ENCODE assay signal across 13 cellular contexts in the genomic region with DNA sequence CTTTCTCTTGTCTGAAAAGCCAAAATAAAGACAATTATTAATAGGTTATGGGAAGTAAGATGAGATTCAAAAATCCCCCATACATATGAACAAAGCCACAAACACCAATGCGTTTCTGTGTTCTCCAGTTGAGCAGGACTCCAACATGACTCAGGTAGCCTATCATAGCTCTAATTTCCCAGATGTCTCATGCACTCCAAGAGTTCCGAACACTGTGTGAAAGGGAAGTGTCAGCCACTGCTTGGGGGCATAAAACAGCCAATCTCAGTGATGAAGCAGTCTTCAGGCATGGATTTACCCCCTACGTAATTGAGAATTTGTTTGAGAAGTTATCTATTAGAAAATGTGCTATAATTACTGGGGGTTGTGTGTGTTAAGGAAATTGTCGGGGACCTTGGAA.
DNase-seq lines count a peak whose midpoint lies in the region; ATAC-seq and TF ChIP-seq lines count a peak whose summit lies in the region.
"Had no signal": no experiment of that assay in that cellular context is flagged by ENCODE, and none has a peak within 500 bp of the region (broad histone marks: within the 10 kb centered on the region; RNA-seq: fewer than 3 reads in every experiment).

No MANE protein-coding gene starts in this region.

- CTCF ChIA-PET in A673 (lab: Charles Lee) = no interaction called here

- H3K4me1 ChIP-seq in A673 (ENCODE audit: insufficient read depth, low read length, poor library complexity, severe bottlenecking) (peaks cover 32% of the 10 kb centered on the region), HAP-1 (no peaks in the 10 kb centered on the region)
- H3K4me1 ChIP-seq: testis had no signal

- no peak for TF ChIP-seq CTCF in A673 (conservative IDR thresholded peaks at IDR 0.05; ENCODE audit: low read depth, low read length)

- intact Hi-C loops in A673 (cut with micrococcal nuclease; ENCODE audit: unreplicated experiment) = loop anchor here (5.0 kb wide), 1 partner anchor 107 kb away; no protein-coding TSS in a partner anchor

- H3K9me3 ChIP-seq in A673 (ENCODE audit: low read depth, low read length, poor library complexity, severe bottlenecking) = no peaks in the 10 kb centered on the region
- no peaks in the 10 kb centered on the region for H3K9me3 ChIP-seq in HAP-1
- H3K9me3 ChIP-seq: testis had no signal

- BruUV-seq in A673 (replicated peaks; lab: Mats Ljungman, UMichigan) = no TSS peak

- POLR2A ChIA-PET in A673 (lab: Charles Lee; ENCODE audit: low non-redundant PET) = no interaction called here

- peak; percentile 48 for DNase-seq in A673 (ENCODE audit: low spot score)
- peak; percentile 76 for DNase-seq in RPMI7951 (ENCODE audit: low read depth)
- DNase-seq in HAP-1 (ENCODE audit: low spot score in 2 of 2) = no peak
- no peak for DNase-seq in GM03348 (ENCODE audit: low spot score)
- DNase-seq in GM19238 (ENCODE audit: insufficient read length, low spot score) = no peak
- DNase-seq in NCI-H2227 treated with DMSO at 0.1 percent for 48 hours (lab: John Stamatoyannopoulos, UW) = no peak
- DNase-seq: activated CD4-positive, alpha-beta T cell treated with anti-CD3 and anti-CD28 coated beads for 48 hours; activated T-cell treated with anti-CD3 and anti-CD28 coated beads, Interleukin-2, amount 50 U/mL, for 48 hours; NCI-H1048; NCI-H226; testis had no signal

- no peaks in the 10 kb centered on the region for H3K36me3 ChIP-seq in A673 (ENCODE audit: insufficient read depth, low read length, poor library complexity, severe bottlenecking)
- no peaks in the 10 kb centered on the region for H3K36me3 ChIP-seq in HAP-1 (replicated peaks)

- no peak overlapping the region for H3K27ac ChIP-seq in A673 (ENCODE audit: low read depth, low read length, poor library complexity, severe bottlenecking)
- H3K27ac ChIP-seq: testis had no signal

- in situ Hi-C loops in HAP-1 (cut with MboI; ENCODE audit: low sequenced_read_pairs) = no loop called here

- peaks cover 6% of the 10 kb centered on the region for H3K27me3 ChIP-seq in A673 (replicated peaks; ENCODE audit: insufficient read depth, low read depth, low read length, poor library complexity)
- H3K27me3 ChIP-seq in HAP-1 (ENCODE audit: low read depth) = no peaks in the 10 kb centered on the region
- H3K27me3 ChIP-seq: testis had no signal

- ATAC-seq in GM19324 (IDR thresholded peaks at IDR 0.05; ENCODE audit: low FRiP score, unreplicated experiment) = peak; percentile 44
- ATAC-seq in HG02678 (IDR thresholded peaks at IDR 0.05; ENCODE audit: unreplicated experiment) = peak; percentile 53

- H3K4me3 ChIP-seq in A673 (ENCODE audit: low read depth, low read length, poor library complexity, severe bottlenecking) (no peak overlapping the region), HAP-1 (no peak overlapping the region)
- H3K4me3 ChIP-seq: testis had no signal

Comparison
In these comparisons a context has a peak if more than half of its experiments do, and no peak if none do; other contexts are left out.
1. DNase-seq: peak in A673 (single experiment) and RPMI7951 (single experiment); none in HAP-1 (0 of 2), GM03348 (single experiment), GM19238 (single experiment) and NCI-H2227 treated with DMSO at 0.1 percent for 48 hours (single experiment).